ENCODE assay signal across 8 cellular contexts in the genomic region with DNA sequence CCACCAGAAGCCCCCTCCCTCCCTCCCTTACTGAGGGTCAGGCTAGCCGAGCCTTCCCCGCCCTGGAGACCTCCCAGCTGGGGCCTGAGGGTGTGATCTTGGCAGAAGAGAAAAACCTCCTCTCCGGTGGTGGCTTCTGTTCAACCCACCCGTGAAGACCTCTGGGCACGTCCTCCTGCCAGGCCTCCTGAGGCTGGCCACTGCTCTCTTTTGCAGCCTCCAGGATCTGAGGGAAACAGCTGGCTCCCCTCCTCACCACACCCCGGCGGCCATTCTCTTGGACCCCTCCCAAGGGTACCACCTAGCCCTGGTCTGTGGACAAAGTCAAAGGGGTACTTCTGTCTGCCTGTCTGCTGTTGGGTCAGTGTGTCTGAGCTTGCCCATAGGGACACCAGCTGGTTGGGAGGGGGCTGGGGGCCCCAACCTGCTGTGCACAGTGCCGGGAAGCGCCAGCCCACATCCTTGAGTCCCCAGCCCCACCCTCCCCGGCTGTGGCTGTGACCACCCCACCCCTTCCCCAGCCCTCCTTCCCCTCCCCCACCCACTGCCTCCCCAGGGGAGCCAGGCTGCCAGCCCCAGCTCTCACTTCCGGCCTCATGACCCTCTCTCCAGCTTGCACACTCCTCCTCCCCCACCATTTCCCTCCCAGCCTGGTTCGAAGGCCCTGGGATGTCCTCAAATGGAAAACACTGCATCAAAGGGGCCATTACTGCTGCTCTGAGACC. TPM values are rescaled to one million over a fixed set of nuclear protein-coding genes. Genes with fewer than 3 reads are reported as not detected.
DNase-seq lines count a peak whose midpoint lies in the region; ATAC-seq and TF ChIP-seq lines count a peak whose summit lies in the region.

No MANE protein-coding gene starts in this region.

- WGBS in hepatocyte (ENCODE audit: low lambda C conversion rate, missing lambda C conversion rate): 68% methylated on average over 8 of the region's 12 CpGs

- H3K36me3 ChIP-seq in hepatocyte (replicated peaks; ENCODE audit: insufficient read depth, low read depth) (no peaks in the 10 kb centered on the region), thoracic aorta (peaks cover 23% of the 10 kb centered on the region)

- no peak for TF ChIP-seq CTCF in hepatocyte (IDR thresholded peaks at IDR 0.05; ENCODE audit: poor library complexity)
- no peak for TF ChIP-seq CTCF in thoracic aorta (IDR thresholded peaks at IDR 0.05)

- H3K4me3 ChIP-seq in hepatocyte: no peak overlapping the region
- H3K4me3 ChIP-seq in thoracic aorta: no peak overlapping the region

- H3K4me2 ChIP-seq in hepatocyte: peak overlapping the region; percentile 8

- H3K27ac ChIP-seq in hepatocyte: peak overlapping the region; percentile 94
- H3K27ac ChIP-seq in thoracic aorta: peak overlapping the region; percentile 78 to 85

- peak overlapping the region; percentile 34 for H3K4me3 Mint-ChIP-seq in activated CD4-positive, alpha-beta memory T cell treated with anti-CD3 and anti-CD28 coated beads, Interleukin-2, amount 10 ng/mL, durations not matched to agents 7 days and 5 days

- CTCF ChIA-PET in activated CD4-positive, alpha-beta memory T cell treated with anti-CD3 and anti-CD28 coated beads, Interleukin-2, amount 10 ng/mL, durations not matched to agents 7 days and 5 days (lab: Charles Lee): interaction anchor here (0.6 to 6.1 kb wide), 47 partner anchors 7 to 535 kb away, joined by 3 to 82 read pairs (median 5); a partner anchor contains a TSS

- POLR2A ChIA-PET in activated CD4-positive, alpha-beta memory T cell treated with anti-CD3 and anti-CD28 coated beads, Interleukin-2, amount 10 ng/mL, durations not matched to agents 7 days and 5 days (lab: Charles Lee): interaction anchor here (0.7 to 3.1 kb wide), 20 partner anchors 12 to 401 kb away, joined by 3 to 25 read pairs (median 4); a partner anchor contains a TSS

- H3K27me3 ChIP-seq in hepatocyte (no peaks in the 10 kb centered on the region), thoracic aorta (replicated peaks; ENCODE audit: insufficient read depth) (no peaks in the 10 kb centered on the region)

- TF ChIP-seq POLR2A in GM18505 (IDR thresholded peaks at IDR 0.05; ENCODE audit: borderline replicate concordance, extremely low read depth, insufficient read depth, insufficient read length): no peak

- peak overlapping the region; percentile 82 for H3K27ac Mint-ChIP-seq in activated CD4-positive, alpha-beta memory T cell treated with anti-CD3 and anti-CD28 coated beads, Interleukin-2, amount 10 ng/mL, durations not matched to agents 7 days and 5 days

- no peaks in the 10 kb centered on the region for H3K9me2 ChIP-seq in hepatocyte (replicated peaks; ENCODE audit: insufficient read depth)

- H3K4me1 ChIP-seq in hepatocyte (ENCODE audit: insufficient read depth): peaks cover 63% of the 10 kb centered on the region
- H3K4me1 ChIP-seq in thoracic aorta (ENCODE audit: control insufficient read depth in 1 of 2, low read depth in 2 of 2): peaks cover 33 to 69% of the 10 kb centered on the region in 2 donors

- no peaks in the 10 kb centered on the region for H4K20me1 ChIP-seq in hepatocyte (ENCODE audit: insufficient read depth, poor library complexity, severe bottlenecking)

- H3K9me3 ChIP-seq in hepatocyte (ENCODE audit: low read depth): no peaks in the 10 kb centered on the region
- H3K9me3 ChIP-seq in thoracic aorta: no peaks in the 10 kb centered on the region

- H3K4me1 Mint-ChIP-seq in activated CD4-positive, alpha-beta memory T cell treated with anti-CD3 and anti-CD28 coated beads, Interleukin-2, amount 10 ng/mL, durations not matched to agents 7 days and 5 days: peaks cover 34% of the 10 kb centered on the region

- peak; percentile 42 for DNase-seq in NCI-H510A treated with DMSO at 0.1 percent for 48 hours (lab: John Stamatoyannopoulos, UW)
- DNase-seq in NCI-H510A (lab: John Stamatoyannopoulos, UW): no peak
- peak; percentile 63 for DNase-seq in activated CD4-positive, alpha-beta memory T cell treated with anti-CD3 and anti-CD28 coated beads, Interleukin-2, amount 10 ng/mL, durations not matched to agents 7 days and 5 days
- peak; percentile 56 for DNase-seq in hepatocyte (ENCODE audit: low spot score)
- no peak for DNase-seq in thoracic aorta (ENCODE audit: low spot score)
- no peak for DNase-seq in NCI-H226

- H3K27me3 Mint-ChIP-seq in activated CD4-positive, alpha-beta memory T cell treated with anti-CD3 and anti-CD28 coated beads, Interleukin-2, amount 10 ng/mL, durations not matched to agents 7 days and 5 days: no peaks in the 10 kb centered on the region

- ATAC-seq in thoracic aorta (ENCODE audit: insufficient number of reproducible peaks, low FRiP score, low read depth) (peak; percentile 43), GM18505 (IDR thresholded peaks at IDR 0.05; ENCODE audit: unreplicated experiment) (no peak), HG03196 (IDR thresholded peaks at IDR 0.05; ENCODE audit: unreplicated experiment) (no peak)

- no peak overlapping the region for H2AFZ ChIP-seq in hepatocyte

- H3K9me3 Mint-ChIP-seq in activated CD4-positive, alpha-beta memory T cell treated with anti-CD3 and anti-CD28 coated beads, Interleukin-2, amount 10 ng/mL, durations not matched to agents 7 days and 5 days: no peaks in the 10 kb centered on the region

- H3K36me3 Mint-ChIP-seq in activated CD4-positive, alpha-beta memory T cell treated with anti-CD3 and anti-CD28 coated beads, Interleukin-2, amount 10 ng/mL, durations not matched to agents 7 days and 5 days (ENCODE audit: low read depth): peaks cover 2% of the 10 kb centered on the region

- peaks cover 54% of the 10 kb centered on the region for H3K79me2 ChIP-seq in hepatocyte

RNA-seq across cellular contexts. Expression of a gene that starts 48.1 kb away (rescaled TPM):
- 10 to 100 TPM; 16.9 to 18.9 TPM for total RNA-seq in activated CD4-positive, alpha-beta memory T cell treated with anti-CD3 and anti-CD28 coated beads, Interleukin-2, amount 10 ng/mL, durations not matched to agents 7 days and 5 days
- total RNA-seq in hepatocyte (6.7 and 13.3 TPM in 2 replicates), thoracic aorta (10 to 100 TPM; 38.3 to 55.4 TPM)
- polyA plus RNA-seq in hepatocyte: 12.2 and 14.4 TPM in 2 replicates

Comparison
In these comparisons a context has a peak if more than half of its experiments do, and no peak if none do; other contexts are left out.
1. DNase-seq: peak in NCI-H510A treated with DMSO at 0.1 percent for 48 hours (single experiment), activated CD4-positive, alpha-beta memory T cell treated with anti-CD3 and anti-CD28 coated beads, Interleukin-2, amount 10 ng/mL, durations not matched to agents 7 days and 5 days (single experiment) and hepatocyte (single experiment); none in NCI-H510A (single experiment), thoracic aorta (single experiment) and NCI-H226 (single experiment).